ENCODE assay signal across 31 cellular contexts in the genomic region with DNA sequence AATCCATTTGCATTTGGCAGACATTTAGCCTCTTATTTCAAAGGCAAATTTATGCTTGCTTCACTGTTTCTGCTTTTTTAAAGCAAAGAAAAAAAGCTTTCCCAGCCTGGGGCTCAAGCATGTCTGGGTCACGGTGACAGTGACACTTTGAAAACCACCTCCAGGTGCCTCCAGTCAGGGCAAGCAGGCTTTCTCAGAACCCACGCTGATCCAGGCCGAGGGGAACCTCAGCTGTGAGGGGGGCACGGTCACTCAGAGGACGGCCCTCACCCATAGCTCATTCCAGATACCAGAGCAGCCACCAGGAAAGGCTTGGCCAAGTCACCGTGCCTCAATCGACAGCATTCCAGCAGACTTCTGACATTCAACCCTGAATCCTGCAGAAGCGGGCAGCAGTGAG. TPM values are rescaled to one million over a fixed set of nuclear protein-coding genes. Genes with fewer than 3 reads are reported as not detected.
"Had no signal": no experiment of that assay in that cellular context is flagged by ENCODE, and none has a peak within 500 bp of the region (broad histone marks: within the 10 kb centered on the region; RNA-seq: fewer than 3 reads in every experiment).

No MANE protein-coding gene starts in this region.

- H3K4me1 Mint-ChIP-seq: activated CD4-positive, alpha-beta T cell treated with anti-CD3 and anti-CD28 coated beads, Interleukin-2, amount 10 ng/mL, durations not matched to agents 24 days and 14 days; activated T-helper 17 cell treated with anti-CD3 and anti-CD28 coated beads, Interleukin-2, amount 50 U/mL, for 72 hours had no signal

- FAIRE-seq: astrocyte, TTC549 had no signal

- H3K4me2 ChIP-seq: SK-N-SH had no signal

- H3K4me3 Mint-ChIP-seq: activated CD4-positive, alpha-beta T cell treated with anti-CD3 and anti-CD28 coated beads, Interleukin-2, amount 10 ng/mL, durations not matched to agents 24 days and 14 days; activated CD8-positive, alpha-beta T cell treated with anti-CD3 and anti-CD28 coated beads for 36 hours; activated T-cell treated with anti-CD3 and anti-CD28 coated beads, Interleukin-2, amount 50 U/mL, for 72 hours; activated T-helper 17 cell treated with anti-CD3 and anti-CD28 coated beads, Interleukin-2, amount 50 U/mL, for 72 hours; T-helper 1 cell treated with Interleukin-12 subunit alpha and Interleukin-12 subunit beta and Interleukin-4 antibody, amounts not matched to agents 30 μg/mL and 1 μg/mL, for 36 hours; T-helper 2 cell treated with Interferon-gamma antibody and Interleukin-4, amounts not matched to agents 5 μg/mL and 100 μg/mL, for 36 hours had no signal

- H3K27ac Mint-ChIP-seq: activated CD4-positive, alpha-beta T cell treated with anti-CD3 and anti-CD28 coated beads, Interleukin-2, amount 10 ng/mL, durations not matched to agents 24 days and 14 days; activated CD8-positive, alpha-beta T cell treated with anti-CD3 and anti-CD28 coated beads for 36 hours; activated T-cell treated with anti-CD3 and anti-CD28 coated beads, Interleukin-2, amount 50 U/mL, for 72 hours; activated T-helper 17 cell treated with anti-CD3 and anti-CD28 coated beads, Interleukin-2, amount 50 U/mL, for 72 hours; T-helper 1 cell treated with Interleukin-12 subunit alpha and Interleukin-12 subunit beta and Interleukin-4 antibody, amounts not matched to agents 30 μg/mL and 1 μg/mL, for 36 hours; T-helper 2 cell treated with Interferon-gamma antibody and Interleukin-4, amounts not matched to agents 5 μg/mL and 100 μg/mL, for 36 hours had no signal

- ATAC-seq: activated CD8-positive, alpha-beta T cell treated with anti-CD3 and anti-CD28 coated beads for 36 hours; activated T-cell treated with anti-CD3 and anti-CD28 coated beads, Interleukin-2, amount 50 U/mL, for 72 hours; activated T-helper 17 cell treated with anti-CD3 and anti-CD28 coated beads, Interleukin-2, amount 50 U/mL, for 72 hours; body of pancreas; Panc1 had no signal

- H3K27ac ChIP-seq: adrenal gland, body of pancreas, breast epithelium, SJSA1 had no signal

- H3K4me1 ChIP-seq: adrenal gland, body of pancreas, breast epithelium, SJSA1 had no signal

- H3K9ac ChIP-seq: SK-N-SH had no signal

- H3K4me3 ChIP-seq: adrenal gland, body of pancreas, breast epithelium, SJSA1 had no signal

- H3K36me3 ChIP-seq: adrenal gland, breast epithelium, SJSA1 had no signal

- DNase-seq: activated CD4-positive, alpha-beta T cell treated with anti-CD3 and anti-CD28 coated beads, Interleukin-2, amount 10 ng/mL, durations not matched to agents 24 days and 14 days; activated CD4-positive, alpha-beta T cell treated with anti-CD3 and anti-CD28 coated beads, Interleukin-2, amount 50 U/mL, for 4 hours; activated CD8-positive, alpha-beta T cell treated with anti-CD3 and anti-CD28 coated beads for 36 hours; activated effector memory CD4-positive, alpha-beta T cell treated with anti-CD3 and anti-CD28 coated beads, Interleukin-2, amount 50 U/mL, for 16 hours; activated naive CD4-positive, alpha-beta T cell; activated naive CD4-positive, alpha-beta T cell treated with anti-CD3 and anti-CD28 coated beads, Interleukin-2, amount 50 U/mL, for 16 hours; activated T-cell treated with anti-CD3 and anti-CD28 coated beads, Interleukin-2, amount 50 U/mL, for 1 hour; activated T-cell treated with anti-CD3 and anti-CD28 coated beads, Interleukin-2, amount 50 U/mL, for 72 hours; adrenal gland; body of pancreas; Kasumi-1; KG1; MM.1S; MV-4-11; NCI-H1092; NCI-H1436 treated with DMSO at 0.1 percent for 48 hours; NCI-H1694 treated with DMSO at 0.1 percent for 48 hours; NCI-H2029; NCI-H510A; NCI-H69; SHP77 treated with DMSO at 0.1 percent for 48 hours; SK-N-SH had no signal

- H3K27me3 Mint-ChIP-seq: activated CD4-positive, alpha-beta T cell treated with anti-CD3 and anti-CD28 coated beads, Interleukin-2, amount 10 ng/mL, durations not matched to agents 24 days and 14 days had no signal

- H3K27me3 ChIP-seq: adrenal gland, body of pancreas, SJSA1 had no signal

- H3K9me3 Mint-ChIP-seq: activated T-cell treated with anti-CD3 and anti-CD28 coated beads, Interleukin-2, amount 50 U/mL, for 72 hours; activated T-helper 17 cell treated with anti-CD3 and anti-CD28 coated beads, Interleukin-2, amount 50 U/mL, for 72 hours; T-helper 1 cell treated with Interleukin-12 subunit alpha and Interleukin-12 subunit beta and Interleukin-4 antibody, amounts not matched to agents 30 μg/mL and 1 μg/mL, for 36 hours; T-helper 2 cell treated with Interferon-gamma antibody and Interleukin-4, amounts not matched to agents 5 μg/mL and 100 μg/mL, for 36 hours had no signal

- H3K9me3 ChIP-seq: adrenal gland, body of pancreas, breast epithelium, SJSA1, SK-N-SH had no signal

RNA-seq across cellular contexts. Expression of gene PPP2R2C, which starts 57.1 kb away (rescaled TPM):
- total RNA-seq: activated CD4-positive, alpha-beta T cell treated with anti-CD3 and anti-CD28 coated beads, Interleukin-2, amount 10 ng/mL, durations not matched to agents 24 days and 14 days; activated CD8-positive, alpha-beta memory T cell treated with anti-CD3 and anti-CD28 coated beads for 36 hours; activated CD8-positive, alpha-beta T cell treated with anti-CD3 and anti-CD28 coated beads for 36 hours; activated T-cell treated with anti-CD3 and anti-CD28 coated beads, Interleukin-2, amount 50 U/mL, for 72 hours; activated T-helper 17 cell treated with anti-CD3 and anti-CD28 coated beads, Interleukin-2, amount 50 U/mL, for 72 hours; SJSA1 had no signal
